In the genomic region with DNA sequence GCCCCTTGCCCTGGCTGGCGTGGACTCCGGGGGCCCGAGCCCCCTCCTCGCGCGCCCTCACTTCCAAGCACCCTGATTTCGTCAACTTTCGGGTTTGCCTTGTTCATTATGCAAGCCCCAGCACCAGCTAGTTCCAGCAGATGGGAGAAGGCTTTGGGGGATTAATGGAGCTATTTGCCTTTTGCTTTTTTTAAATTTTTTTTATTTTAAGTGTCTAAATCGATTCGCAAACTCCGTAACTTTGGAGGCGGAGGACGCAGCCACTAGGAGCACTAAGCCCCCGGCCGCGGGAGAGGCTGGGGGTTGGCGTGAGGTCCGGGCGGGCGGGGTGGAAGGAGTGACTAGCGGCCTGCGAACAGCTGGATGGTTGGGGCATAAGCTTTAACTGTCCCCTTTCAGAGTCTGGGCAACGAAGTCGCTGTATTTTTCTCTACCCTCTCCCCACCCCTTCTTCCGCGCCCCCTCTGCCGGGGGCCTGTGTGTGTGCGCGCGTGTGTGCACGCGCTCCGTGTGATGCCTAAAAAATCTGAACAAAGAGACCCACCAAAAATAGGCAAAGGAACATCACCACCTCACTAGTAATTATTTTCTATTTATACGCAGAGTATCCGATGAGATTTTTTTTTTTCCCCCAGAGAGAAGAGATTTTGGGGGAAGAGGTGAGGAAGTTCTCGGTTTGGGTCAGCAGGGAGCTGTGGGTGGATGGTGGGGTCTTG, we compare ENCODE assay signal across 16 cellular contexts. TPM values are rescaled to one million over a fixed set of nuclear protein-coding genes. Genes with fewer than 3 reads are reported as not detected.
DNase-seq lines count a peak whose midpoint lies in the region; ATAC-seq and TF ChIP-seq lines count a peak whose summit lies in the region.
"Had no signal": no experiment of that assay in that cellular context is flagged by ENCODE, and none has a peak within 500 bp of the region (broad histone marks: within the 10 kb centered on the region; RNA-seq: fewer than 3 reads in every experiment).

No MANE protein-coding gene starts in this region.

- no peak for TF ChIP-seq EP300 in stomach (IDR thresholded peaks at IDR 0.05)

- peaks cover 68% of the 10 kb centered on the region for H3K27me3 Mint-ChIP-seq in activated T-cell treated with anti-CD3 and anti-CD28 coated beads, Interleukin-2, amount 50 U/mL, for 4 hours (ENCODE audit: low read depth)
- peaks cover 61% of the 10 kb centered on the region for H3K27me3 Mint-ChIP-seq in activated T-helper 1 cell treated with anti-CD3 and anti-CD28 coated beads, Interleukin-12 subunit alpha, Interleukin-12 subunit beta, Interleukin-2, Interleukin-4 antibody, amounts not matched to agents 30 ng/mL and 10 ng/mL and 1 ng/mL, durations not matched to agents 14 hours and 24 hours and 36 hours (ENCODE audit: insufficient read depth)

- DNase-seq in activated T-cell treated with anti-CD3 and anti-CD28 coated beads, Interleukin-2, amount 50 U/mL, for 48 hours = peak; percentile 18
- no peak for DNase-seq in activated T-cell treated with anti-CD3 and anti-CD28 coated beads, Interleukin-2, amount 50 U/mL, for 4 hours
- DNase-seq in breast epithelium (ENCODE audit: low spot score in 2 of 2) (no peak), islet precursor cell (peak; percentile 60), stomach (no peak), HAP-1 (ENCODE audit: low spot score in 2 of 2) (no peak)
- no peak for DNase-seq in activated T-helper 1 cell treated with anti-CD3 and anti-CD28 coated beads, Interleukin-12 subunit alpha, Interleukin-12 subunit beta, Interleukin-2, Interleukin-4 antibody, amounts not matched to agents 30 ng/mL and 10 ng/mL and 1 ng/mL, durations not matched to agents 14 hours and 24 hours and 36 hours (ENCODE audit: low spot score)
- DNase-seq: activated CD4-positive, alpha-beta T cell treated with anti-CD3 and anti-CD28 coated beads for 4 hours; activated effector memory CD4-positive, alpha-beta T cell treated with anti-CD3 and anti-CD28 coated beads, Interleukin-2, amount 50 U/mL, for 16 hours; colonic mucosa; foreskin melanocyte; uterus had no signal

- no peaks in the 10 kb centered on the region for H3K36me3 ChIP-seq in breast epithelium
- H3K36me3 ChIP-seq in stomach = no peaks in the 10 kb centered on the region
- no peaks in the 10 kb centered on the region for H3K36me3 ChIP-seq in HAP-1 (replicated peaks)
- H3K36me3 ChIP-seq: colonic mucosa, SJSA1, uterus had no signal

- no peak overlapping the region for H3K4me3 Mint-ChIP-seq in activated T-cell treated with anti-CD3 and anti-CD28 coated beads, Interleukin-2, amount 50 U/mL, for 4 hours
- no peak overlapping the region for H3K4me3 Mint-ChIP-seq in activated T-helper 1 cell treated with anti-CD3 and anti-CD28 coated beads, Interleukin-12 subunit alpha, Interleukin-12 subunit beta, Interleukin-2, Interleukin-4 antibody, amounts not matched to agents 30 ng/mL and 10 ng/mL and 1 ng/mL, durations not matched to agents 14 hours and 24 hours and 36 hours
- H3K4me3 Mint-ChIP-seq: mesothelial cell of epicardium had no signal

- H3K27me3 ChIP-seq in breast epithelium (peaks cover 0 to 56% of the 10 kb centered on the region in 2 donors), stomach (peaks cover 5 to 86% (median 58%) of the 10 kb centered on the region in 3 donors), HAP-1 (ENCODE audit: low read depth) (no peaks in the 10 kb centered on the region)

- intact Hi-C loops in breast epithelium (cut with DNase I; ENCODE audit: low total_unique reads) = no loop called here
- intact Hi-C loops in stomach (cut with DNase I; ENCODE audit: low total_unique reads) = no loop called here
- intact Hi-C loops in activated T-helper 1 cell treated with anti-CD3 and anti-CD28 coated beads, Interleukin-12 subunit alpha, Interleukin-12 subunit beta, Interleukin-2, Interleukin-4 antibody, amounts not matched to agents 30 ng/mL and 10 ng/mL and 1 ng/mL, durations not matched to agents 14 hours and 24 hours and 36 hours (cut with micrococcal nuclease) = no loop called here

- in situ Hi-C loops in HAP-1 (cut with MboI; ENCODE audit: low sequenced_read_pairs) = no loop called here

- H3K9me3 ChIP-seq in breast epithelium (no peaks in the 10 kb centered on the region), stomach (no peaks in the 10 kb centered on the region), HAP-1 (no peaks in the 10 kb centered on the region)
- H3K9me3 ChIP-seq: colonic mucosa, SJSA1, uterus had no signal

- no peak for ATAC-seq in activated T-cell treated with anti-CD3 and anti-CD28 coated beads, Interleukin-2, amount 50 U/mL, for 4 hours
- ATAC-seq in GM19455 (IDR thresholded peaks at IDR 0.05; ENCODE audit: unreplicated experiment) = no peak
- ATAC-seq: sciatic nerve had no signal

- H3K27ac ChIP-seq in breast epithelium (no peak overlapping the region), stomach (no peak overlapping the region)
- H3K27ac ChIP-seq: colonic mucosa, SJSA1, uterus had no signal

- H3K4me3 ChIP-seq in breast epithelium = peak overlapping the region in 2 of 3 donors; percentile 43 to 63
- H3K4me3 ChIP-seq in stomach = peak overlapping the region; percentile 3 to 38 (median 35)
- H3K4me3 ChIP-seq in HAP-1 = no peak overlapping the region
- H3K4me3 ChIP-seq: colonic mucosa, SJSA1, uterus had no signal

- peaks cover 4% of the 10 kb centered on the region for H3K4me1 Mint-ChIP-seq in activated T-cell treated with anti-CD3 and anti-CD28 coated beads, Interleukin-2, amount 50 U/mL, for 4 hours (ENCODE audit: low read depth)
- no peaks in the 10 kb centered on the region for H3K4me1 Mint-ChIP-seq in activated T-helper 1 cell treated with anti-CD3 and anti-CD28 coated beads, Interleukin-12 subunit alpha, Interleukin-12 subunit beta, Interleukin-2, Interleukin-4 antibody, amounts not matched to agents 30 ng/mL and 10 ng/mL and 1 ng/mL, durations not matched to agents 14 hours and 24 hours and 36 hours (ENCODE audit: low read depth)

- 2 to 5% (median 4%) methylated on average over 36 of the region's 36 CpGs for WGBS in stomach, 5 donors

- no peaks in the 10 kb centered on the region for H3K9me3 Mint-ChIP-seq in activated T-cell treated with anti-CD3 and anti-CD28 coated beads, Interleukin-2, amount 50 U/mL, for 4 hours
- H3K9me3 Mint-ChIP-seq in activated T-helper 1 cell treated with anti-CD3 and anti-CD28 coated beads, Interleukin-12 subunit alpha, Interleukin-12 subunit beta, Interleukin-2, Interleukin-4 antibody, amounts not matched to agents 30 ng/mL and 10 ng/mL and 1 ng/mL, durations not matched to agents 14 hours and 24 hours and 36 hours = no peaks in the 10 kb centered on the region
- H3K9me3 Mint-ChIP-seq: mesothelial cell of epicardium had no signal

- TF ChIP-seq CTCF in breast epithelium (IDR thresholded peaks at IDR 0.05) (no peak), stomach (IDR thresholded peaks at IDR 0.05) (no peak)

- TF ChIP-seq POLR2A in breast epithelium (IDR thresholded peaks at IDR 0.05) (no peak), stomach (IDR thresholded peaks at IDR 0.05) (no peak)

- H3K4me1 ChIP-seq in breast epithelium (peaks cover 0 to 6% of the 10 kb centered on the region in 2 donors), stomach (peaks cover 0 to 39% (median 16%) of the 10 kb centered on the region in 4 donors), HAP-1 (no peaks in the 10 kb centered on the region)
- H3K4me1 ChIP-seq: colonic mucosa, SJSA1 had no signal

- no peak overlapping the region for H3K27ac Mint-ChIP-seq in activated T-helper 1 cell treated with anti-CD3 and anti-CD28 coated beads, Interleukin-12 subunit alpha, Interleukin-12 subunit beta, Interleukin-2, Interleukin-4 antibody, amounts not matched to agents 30 ng/mL and 10 ng/mL and 1 ng/mL, durations not matched to agents 14 hours and 24 hours and 36 hours
- H3K27ac Mint-ChIP-seq: mesothelial cell of epicardium had no signal

- no peaks in the 10 kb centered on the region for H3K36me3 Mint-ChIP-seq in activated T-cell treated with anti-CD3 and anti-CD28 coated beads, Interleukin-2, amount 50 U/mL, for 4 hours (ENCODE audit: insufficient read depth)
- H3K36me3 Mint-ChIP-seq in activated T-helper 1 cell treated with anti-CD3 and anti-CD28 coated beads, Interleukin-12 subunit alpha, Interleukin-12 subunit beta, Interleukin-2, Interleukin-4 antibody, amounts not matched to agents 30 ng/mL and 10 ng/mL and 1 ng/mL, durations not matched to agents 14 hours and 24 hours and 36 hours (ENCODE audit: low read depth) = no peaks in the 10 kb centered on the region
- H3K36me3 Mint-ChIP-seq: mesothelial cell of epicardium had no signal

RNA-seq across cellular contexts. Expression of gene SHISA9, which starts 2.1 kb away (rescaled TPM):
- under 1 TPM; 0.08 to 0.20 (median 0.13) TPM for total RNA-seq in activated T-cell treated with anti-CD3 and anti-CD28 coated beads, Interleukin-2, amount 50 U/mL, for 4 hours
- total RNA-seq in breast epithelium = 1 to 10 TPM in 1 of 3 donors, under 1 TPM in 1, not detected in 1; 0.33 to 4.1 TPM
- total RNA-seq in stomach = 1 to 10 TPM in 1 of 5 donors, under 1 TPM in 1, not detected in 3; 0.45 to 1.3 TPM
- under 1 TPM in 2 of 3 donors, not detected in 1; 0.15 to 0.31 TPM for polyA plus RNA-seq in stomach
- total RNA-seq in activated T-helper 1 cell treated with anti-CD3 and anti-CD28 coated beads, Interleukin-12 subunit alpha, Interleukin-12 subunit beta, Interleukin-2, Interleukin-4 antibody, amounts not matched to agents 30 ng/mL and 10 ng/mL and 1 ng/mL, durations not matched to agents 14 hours and 24 hours and 36 hours = 0.18 TPM in 1 of 2 replicates, not detected in the other

Comparison
In these comparisons a context has a peak if more than half of its experiments do, and no peak if none do; other contexts are left out.
1. DNase-seq: peak in activated T-cell treated with anti-CD3 and anti-CD28 coated beads, Interleukin-2, amount 50 U/mL, for 48 hours (2 of 2) and islet precursor cell (single experiment); none in activated T-cell treated with anti-CD3 and anti-CD28 coated beads, Interleukin-2, amount 50 U/mL, for 4 hours (single experiment), breast epithelium (0 of 2), stomach (single experiment), HAP-1 (0 of 2) and activated T-helper 1 cell treated with anti-CD3 and anti-CD28 coated beads, Interleukin-12 subunit alpha, Interleukin-12 subunit beta, Interleukin-2, Interleukin-4 antibody, amounts not matched to agents 30 ng/mL and 10 ng/mL and 1 ng/mL, durations not matched to agents 14 hours and 24 hours and 36 hours (single experiment).